Comparison of ENCODE assay signal across 11 cellular contexts in genomic region chr15:63973212-63974009, GRCh38.
DNase-seq lines count a peak whose midpoint lies in the region; ATAC-seq and TF ChIP-seq lines count a peak whose summit lies in the region.
"Had no signal": no experiment of that assay in that cellular context is flagged by ENCODE, and none has a peak within 500 bp of the region (broad histone marks: within the 10 kb centered on the region; RNA-seq: fewer than 3 reads in every experiment).

No MANE protein-coding gene starts in this region.

- H4K8ac ChIP-seq in H9 (replicated peaks; ENCODE audit: insufficient read length, low read depth, low read length), result no peak overlapping the region

- H4K20me1 ChIP-seq in H9 (ENCODE audit: control insufficient read depth, insufficient read depth, insufficient read length) (no peaks in the 10 kb centered on the region), SK-N-SH (ENCODE audit: insufficient read depth) (no peaks in the 10 kb centered on the region)

- H3K4me3 Mint-ChIP-seq in H9, result peak overlapping the region in 1 of 2 experiments; percentile 4; a peak in 1 of 5 replicates
- H3K4me3 Mint-ChIP-seq in activated naive CD4-positive, alpha-beta T cell treated with anti-CD3 and anti-CD28 coated beads for 36 hours, result no peak overlapping the region
- H3K4me3 Mint-ChIP-seq: mesothelial cell of epicardium had no signal

- H3K23me2 ChIP-seq in H9 (ENCODE audit: insufficient read length, low read depth, low read length, poor library complexity, severe bottlenecking), result no peaks in the 10 kb centered on the region

- no peaks in the 10 kb centered on the region for H3K9me3 ChIP-seq in H9 (ENCODE audit: control insufficient read depth, low read depth, low read length)
- H3K9me3 ChIP-seq in SK-N-SH, result no peaks in the 10 kb centered on the region
- H3K9me3 ChIP-seq: adrenal gland had no signal

- H3K23ac ChIP-seq in H9 (ENCODE audit: insufficient read length, low read depth, low read length), result no peak overlapping the region

- WGBS in H9 (ENCODE audit: extremely low coverage, insufficient read length, low lambda C conversion rate), result no CpG with 5 or more reads among the region's 2 CpGs
- WGBS in SK-N-SH (ENCODE audit: low lambda C conversion rate), result 45% methylated on average over 2 of the region's 2 CpGs

- ATAC-seq in GM18511 (IDR thresholded peaks at IDR 0.05; ENCODE audit: unreplicated experiment) (no peak), GM18520 (IDR thresholded peaks at IDR 0.05; ENCODE audit: unreplicated experiment) (no peak)

- no peak overlapping the region for H3K56ac ChIP-seq in H9 (ENCODE audit: insufficient read length, low read depth, low read length)

- TF ChIP-seq CTCF in H9 (conservative IDR thresholded peaks at IDR 0.05) (no peak), SK-N-SH (IDR thresholded peaks at IDR 0.05) (no peak), foreskin fibroblast (IDR thresholded peaks at IDR 0.05; ENCODE audit: low read depth, low read length) (no peak)

- H2AFZ ChIP-seq in H9 (ENCODE audit: low read length) (no peak overlapping the region), SK-N-SH (ENCODE audit: low read depth) (no peak overlapping the region)

- no peak overlapping the region for H3K4ac ChIP-seq in H9 (ENCODE audit: low read depth, low read length)

- no peak overlapping the region for H2BK20ac ChIP-seq in H9 (ENCODE audit: low read depth, low read length, poor library complexity, severe bottlenecking)

- CTCF ChIA-PET in SK-N-SH (lab: Yijun Ruan, JAX), result no interaction called here
- CTCF ChIA-PET in activated naive CD4-positive, alpha-beta T cell treated with anti-CD3 and anti-CD28 coated beads for 36 hours (lab: Charles Lee), result interaction anchor here (1.1 kb wide), 1 partner anchor 98 kb away, joined by 3 read pairs; no protein-coding TSS in a partner anchor

- TF ChIP-seq EP300 in SK-N-SH (IDR thresholded peaks at IDR 0.05; ENCODE audit: borderline replicate concordance in 1 of 2, low read depth in 1 of 2, low read length in 1 of 2), result no peak

- peaks cover 0 to 2% of the 10 kb centered on the region in 2 experiments; a peak in 4 of 5 replicates for H3K9me3 Mint-ChIP-seq in H9
- H3K9me3 Mint-ChIP-seq in activated naive CD4-positive, alpha-beta T cell treated with anti-CD3 and anti-CD28 coated beads for 36 hours, result no peaks in the 10 kb centered on the region

- H2BK5ac ChIP-seq in H9 (ENCODE audit: insufficient read length, low read length), result no peak overlapping the region

- no peaks in the 10 kb centered on the region for H3F3A ChIP-seq in SK-N-SH (replicated peaks; ENCODE audit: insufficient read depth)

- H2AK5ac ChIP-seq in H9 (ENCODE audit: insufficient read length, low read length), result no peak overlapping the region

- H3K9ac ChIP-seq in H9 (ENCODE audit: extremely low read depth, insufficient read length, low read length) (no peak overlapping the region), SK-N-SH (no peak overlapping the region)

- no peaks in the 10 kb centered on the region for H3K79me1 ChIP-seq in H9 (ENCODE audit: insufficient read depth, low read depth, low read length, poor library complexity, severe bottlenecking)

- no peaks in the 10 kb centered on the region for H3K27me3 ChIP-seq in H9 (ENCODE audit: insufficient read depth, low read length)
- no peaks in the 10 kb centered on the region for H3K27me3 ChIP-seq in SK-N-SH (ENCODE audit: insufficient read depth)
- H3K27me3 ChIP-seq: adrenal gland had no signal

- POLR2A ChIA-PET in SK-N-SH (lab: Yijun Ruan, JAX), result no interaction called here

- H3K79me2 ChIP-seq in H9 (ENCODE audit: insufficient read depth, low read length), result no peaks in the 10 kb centered on the region
- H3K79me2 ChIP-seq in SK-N-SH (ENCODE audit: insufficient read depth), result no peaks in the 10 kb centered on the region

- no peak overlapping the region for H4K91ac ChIP-seq in H9 (ENCODE audit: insufficient read length, low read depth, low read length)

- no peaks in the 10 kb centered on the region; a peak in 2 of 7 replicates for H3K36me3 Mint-ChIP-seq in H9 (ENCODE audit: insufficient read depth in 1 of 3, low read depth in 3 of 3)
- H3K36me3 Mint-ChIP-seq in activated naive CD4-positive, alpha-beta T cell treated with anti-CD3 and anti-CD28 coated beads for 36 hours (ENCODE audit: low read depth), result no peaks in the 10 kb centered on the region
- H3K36me3 Mint-ChIP-seq: mesothelial cell of epicardium had no signal

- H3K36me3 ChIP-seq in SK-N-SH (replicated peaks in 1 of 2; ENCODE audit: control insufficient read depth in 1 of 2, insufficient read depth in 2 of 2, low read length in 1 of 2), result no peaks in the 10 kb centered on the region
- H3K36me3 ChIP-seq: adrenal gland had no signal

- H3K27me3 Mint-ChIP-seq in H9 (ENCODE audit: low read depth), result peaks cover 9% of the 10 kb centered on the region
- H3K27me3 Mint-ChIP-seq in activated naive CD4-positive, alpha-beta T cell treated with anti-CD3 and anti-CD28 coated beads for 36 hours (ENCODE audit: low read depth), result no peaks in the 10 kb centered on the region

- H3K18ac ChIP-seq in H9 (ENCODE audit: insufficient read length, low read depth, low read length), result no peak overlapping the region

- no peak for TF ChIP-seq RAD21 in SK-N-SH (IDR thresholded peaks at IDR 0.05; ENCODE audit: low read length)

- H3K4me1 ChIP-seq in H9 (ENCODE audit: insufficient read depth, low read length), result peaks cover 17% of the 10 kb centered on the region
- peaks cover 2 to 5% of the 10 kb centered on the region in 2 experiments; a peak in 2 of 4 replicates for H3K4me1 ChIP-seq in SK-N-SH (ENCODE audit: control insufficient read depth in 1 of 2, insufficient read depth in 2 of 2, low read depth in 1 of 2, low read length in 1 of 2)
- H3K4me1 ChIP-seq: adrenal gland had no signal

- H3K27ac ChIP-seq in H9 (ENCODE audit: insufficient read length, low read depth, low read length) (no peak overlapping the region), SK-N-SH (ENCODE audit: low read depth in 2 of 2, low read length in 1 of 2) (no peak overlapping the region)
- H3K27ac ChIP-seq: adrenal gland had no signal

- peaks cover 67 to 73% of the 10 kb centered on the region in 2 experiments for H3K4me1 Mint-ChIP-seq in H9
- H3K4me1 Mint-ChIP-seq in activated naive CD4-positive, alpha-beta T cell treated with anti-CD3 and anti-CD28 coated beads for 36 hours (ENCODE audit: low read depth), result peaks cover 22% of the 10 kb centered on the region

- DNase-seq in H9 (no peak), SK-N-SH (no peak), foreskin fibroblast (peak; percentile 66 to 83), stromal cell of bone marrow (ENCODE audit: low read depth) (peak; percentile 37)
- DNase-seq in activated naive CD4-positive, alpha-beta T cell treated with anti-CD3 and anti-CD28 coated beads for 36 hours, result no peak
- DNase-seq: adrenal gland, DMS 273 treated with DMSO at 0.1 percent for 48 hours, OCI-M1 had no signal

- H3T11ph ChIP-seq in H9 (ENCODE audit: low read length), result no peak overlapping the region

- H2BK15ac ChIP-seq in H9 (ENCODE audit: low read depth, low read length), result no peak overlapping the region

- H2BK12ac ChIP-seq in H9 (ENCODE audit: insufficient read length, low read depth, low read length), result no peak overlapping the region

- peak overlapping the region; percentile 28 for H2BK120ac ChIP-seq in H9 (ENCODE audit: low read depth, low read length, poor library complexity, severe bottlenecking)

- H3K14ac ChIP-seq in H9 (ENCODE audit: insufficient read depth, low read length), result no peak overlapping the region; the same call in 1 of the 2 replicates

- no peak overlapping the region for H3K4me3 ChIP-seq in SK-N-SH (ENCODE audit: low read depth in 2 of 2, low read length in 1 of 2)
- no peak overlapping the region for H3K4me3 ChIP-seq in foreskin fibroblast (ENCODE audit: low read depth in 1 of 2, low read length in 2 of 2)
- H3K4me3 ChIP-seq: adrenal gland had no signal

- intact Hi-C loops in activated naive CD4-positive, alpha-beta T cell treated with anti-CD3 and anti-CD28 coated beads for 36 hours (cut with micrococcal nuclease), result no loop called here

- peak overlapping the region; percentile 24 to 50 (median 41); a peak in 4 of 7 replicates for H3K27ac Mint-ChIP-seq in H9
- no peak overlapping the region for H3K27ac Mint-ChIP-seq in activated naive CD4-positive, alpha-beta T cell treated with anti-CD3 and anti-CD28 coated beads for 36 hours
- H3K27ac Mint-ChIP-seq: mesothelial cell of epicardium had no signal

- no peaks in the 10 kb centered on the region for H3K9me2 ChIP-seq in SK-N-SH

- H3K4me2 ChIP-seq in H9 (ENCODE audit: insufficient read depth, insufficient read length, low read length) (peak overlapping the region; percentile 5), SK-N-SH (no peak overlapping the region)

- no peak overlapping the region for H4K5ac ChIP-seq in H9 (ENCODE audit: insufficient read length, low read depth, low read length)

TF ChIP-seq in SK-N-SH, 30 proteins besides CTCF, POLR2A, EP300 and RAD21 (continues in another document):
- TF ChIP-seq NFIC (IDR thresholded peaks at IDR 0.05; ENCODE audit: borderline replicate concordance), result no peak
- no peak for TF ChIP-seq REST (IDR thresholded peaks at IDR 0.05; ENCODE audit: low read depth, low read length)
- TF ChIP-seq TAF1 (IDR thresholded peaks at IDR 0.05; ENCODE audit: borderline replicate concordance, low read depth, low read length), result no peak
- TF ChIP-seq MEF2A (IDR thresholded peaks at IDR 0.05; ENCODE audit: borderline replicate concordance, low read depth), result no peak
- peak; percentile 32 for TF ChIP-seq TCF12 (IDR thresholded peaks at IDR 0.05)

Comparison
In these comparisons a context has a peak if more than half of its experiments do, and no peak if none do; other contexts are left out.
1. DNase-seq: peak in foreskin fibroblast (2 of 2) and stromal cell of bone marrow (single experiment); none in H9 (single experiment), SK-N-SH (single experiment) and activated naive CD4-positive, alpha-beta T cell treated with anti-CD3 and anti-CD28 coated beads for 36 hours (single experiment).